In genomic region chr1:184882649-184883303, GRCh38 we compare ENCODE assay signal across 12 cellular contexts.
DNase-seq lines count a peak whose midpoint lies in the region; ATAC-seq and TF ChIP-seq lines count a peak whose summit lies in the region.
"Had no signal": no experiment of that assay in that cellular context is flagged by ENCODE, and none has a peak within 500 bp of the region (broad histone marks: within the 10 kb centered on the region; RNA-seq: fewer than 3 reads in every experiment).

No MANE protein-coding gene starts in this region.

- H3K9me3 Mint-ChIP-seq in CD4-positive, CD25-positive, alpha-beta regulatory T cell, result peaks cover 0 to 2% (median 0%) of the 10 kb centered on the region in 7 donors
- no peaks in the 10 kb centered on the region for H3K9me3 Mint-ChIP-seq in activated naive CD8-positive, alpha-beta T cell treated with anti-CD3 and anti-CD28 coated beads, Interleukin-2, amount 50 U/mL, for 24 hours

- no peak overlapping the region for H3K9ac ChIP-seq in colonic mucosa (ENCODE audit: low read depth in 2 of 2, low read length in 2 of 2)

- peak in 1 of 2 donors; percentile 48 for ATAC-seq in CD4-positive, CD25-positive, alpha-beta regulatory T cell (ENCODE audit: low read depth in 2 of 2)
- ATAC-seq in GM21723 (IDR thresholded peaks at IDR 0.05; ENCODE audit: unreplicated experiment), result peak; percentile 26
- peak; percentile 88 for ATAC-seq in activated naive CD8-positive, alpha-beta T cell treated with anti-CD3 and anti-CD28 coated beads, Interleukin-2, amount 50 U/mL, for 24 hours

- peak overlapping the region; percentile 44 for H3K27ac ChIP-seq in CD4-positive, CD25-positive, alpha-beta regulatory T cell (ENCODE audit: insufficient read depth, low read length, poor library complexity, severe bottlenecking)
- H3K27ac ChIP-seq in colonic mucosa, result no peak overlapping the region
- H3K27ac ChIP-seq: SK-N-MC had no signal

- no peaks in the 10 kb centered on the region for H3K4me1 ChIP-seq in CD4-positive, CD25-positive, alpha-beta regulatory T cell (ENCODE audit: control insufficient read depth, insufficient read depth, low read length, poor library complexity, severe bottlenecking)
- H3K4me1 ChIP-seq in colonic mucosa, result no peaks in the 10 kb centered on the region

- peak overlapping the region in 1 of 4 donors; percentile 49 for H3K4me3 Mint-ChIP-seq in CD4-positive, CD25-positive, alpha-beta regulatory T cell
- peak overlapping the region; percentile 33 for H3K4me3 Mint-ChIP-seq in activated naive CD8-positive, alpha-beta T cell treated with anti-CD3 and anti-CD28 coated beads, Interleukin-2, amount 50 U/mL, for 24 hours

- peaks cover 37% of the 10 kb centered on the region for H3K36me3 ChIP-seq in CD4-positive, CD25-positive, alpha-beta regulatory T cell (ENCODE audit: control insufficient read depth, insufficient read depth, low read length)
- no peaks in the 10 kb centered on the region for H3K36me3 ChIP-seq in colonic mucosa

- H3K27me3 ChIP-seq in CD4-positive, CD25-positive, alpha-beta regulatory T cell (ENCODE audit: control insufficient read depth, insufficient read depth, low read length), result no peaks in the 10 kb centered on the region
- no peaks in the 10 kb centered on the region for H3K27me3 ChIP-seq in colonic mucosa

- H3K36me3 Mint-ChIP-seq in CD4-positive, CD25-positive, alpha-beta regulatory T cell, result peaks cover 38% of the 10 kb centered on the region
- peaks cover 30% of the 10 kb centered on the region for H3K36me3 Mint-ChIP-seq in activated naive CD8-positive, alpha-beta T cell treated with anti-CD3 and anti-CD28 coated beads, Interleukin-2, amount 50 U/mL, for 24 hours (ENCODE audit: low read depth)

- TF ChIP-seq CTCF in colonic mucosa (IDR thresholded peaks at IDR 0.05), result no peak

- intact Hi-C loops in colonic mucosa (cut with DNase I), result no loop called here

- peaks cover 12 to 41% (median 35%) of the 10 kb centered on the region in 4 donors for H3K4me1 Mint-ChIP-seq in CD4-positive, CD25-positive, alpha-beta regulatory T cell
- H3K4me1 Mint-ChIP-seq in activated naive CD8-positive, alpha-beta T cell treated with anti-CD3 and anti-CD28 coated beads, Interleukin-2, amount 50 U/mL, for 24 hours, result peaks cover 40% of the 10 kb centered on the region

- DNase-seq in CD4-positive, CD25-positive, alpha-beta regulatory T cell, result no peak
- DNase-seq in activated naive CD8-positive, alpha-beta T cell treated with anti-CD3 and anti-CD28 coated beads, Interleukin-2, amount 50 U/mL, for 24 hours, result no peak
- peak; percentile 41 for DNase-seq in medulla oblongata (ENCODE audit: extremely low spot score)
- no peak for DNase-seq in colonic mucosa
- DNase-seq in NCI-H2081 treated with DMSO at 0.1 percent for 48 hours (lab: John Stamatoyannopoulos, UW), result no peak
- DNase-seq in central memory CD4-positive, alpha-beta T cell, result no peak
- DNase-seq in KG1 (lab: John Stamatoyannopoulos, UW), result no peak
- DNase-seq: activated effector memory CD4-positive, alpha-beta T cell treated with Interleukin-2 at 50 U/mL for 16 hours; Calu3; NCI-H187 had no signal

- H3K27me3 Mint-ChIP-seq in CD4-positive, CD25-positive, alpha-beta regulatory T cell, result no peaks in the 10 kb centered on the region
- peaks cover 18% of the 10 kb centered on the region for H3K27me3 Mint-ChIP-seq in activated naive CD8-positive, alpha-beta T cell treated with anti-CD3 and anti-CD28 coated beads, Interleukin-2, amount 50 U/mL, for 24 hours

- H3K27ac Mint-ChIP-seq in CD4-positive, CD25-positive, alpha-beta regulatory T cell, result peak overlapping the region; percentile 53 to 82 (median 76)
- peak overlapping the region; percentile 99 for H3K27ac Mint-ChIP-seq in activated naive CD8-positive, alpha-beta T cell treated with anti-CD3 and anti-CD28 coated beads, Interleukin-2, amount 50 U/mL, for 24 hours

- no peak overlapping the region for H3K4me3 ChIP-seq in CD4-positive, CD25-positive, alpha-beta regulatory T cell (ENCODE audit: low read depth, low read length)
- no peak overlapping the region for H3K4me3 ChIP-seq in colonic mucosa
- H3K4me3 ChIP-seq: SK-N-MC had no signal

- no peaks in the 10 kb centered on the region for H3K9me3 ChIP-seq in CD4-positive, CD25-positive, alpha-beta regulatory T cell (ENCODE audit: control insufficient read depth in 2 of 2, low read length in 2 of 2)
- no peaks in the 10 kb centered on the region for H3K9me3 ChIP-seq in colonic mucosa
